1 cellular context compared by ENCODE assay signal in genomic region chr10:102151774-102152544, GRCh38.
TF ChIP-seq lines count a peak whose summit lies in the region.

TSS of gene NOLC1 (plus strand) at chr10:102152389. CDS start at chr10:102152411, 22 bp downstream.

TF ChIP-seq in K562, 482 proteins besides CTCF, POLR2A, EP300 and RAD21 (continued from another document and continues in another):
- peak; percentile 98 for TF ChIP-seq NKRF (IDR thresholded peaks at IDR 0.05; ENCODE audit: borderline replicate concordance)
- no peak for TF ChIP-seq ZNF212 (CRISPR knock-in tag; IDR thresholded peaks at IDR 0.05)
- peak; percentile 59 to 95 (median 92) for TF ChIP-seq YY1 (IDR thresholded peaks at IDR 0.05; ENCODE audit: borderline replicate concordance in 1 of 3, control insufficient read depth in 1 of 3, extremely low read depth in 1 of 3, insufficient read depth in 3 of 3, insufficient read length in 1 of 3, insufficient replicate concordance in 2 of 3, low read depth in 1 of 3, low read length in 2 of 3)
- no peak for TF ChIP-seq MYNN (IDR thresholded peaks at IDR 0.05)
- TF ChIP-seq MYNN (CRISPR knock-in tag; IDR thresholded peaks at IDR 0.05): no peak
- TF ChIP-seq GATAD2B (IDR thresholded peaks at IDR 0.05; ENCODE audit: borderline replicate concordance): no peak
- no peak for TF ChIP-seq RBM15 (IDR thresholded peaks at IDR 0.05; ENCODE audit: insufficient read depth, low read length)
- no peak for TF ChIP-seq SMARCA4 (IDR thresholded peaks at IDR 0.05)
- peak; percentile 88; the same call in 1 of the 2 replicates for TF ChIP-seq IRF1 (CRISPR knock-in tag; IDR thresholded peaks at IDR 0.05; ENCODE audit: borderline replicate concordance)
- TF ChIP-seq CBX8 (IDR thresholded peaks at IDR 0.05; ENCODE audit: borderline replicate concordance, extremely low read depth, low read depth, low read length, poor library complexity, severe bottlenecking): no peak
- no peak for TF ChIP-seq MEF2A (IDR thresholded peaks at IDR 0.05; ENCODE audit: control insufficient read depth, low read depth, low read length)
- no peak for TF ChIP-seq HES1 (IDR thresholded peaks at IDR 0.05; ENCODE audit: low read depth)
- no peak for TF ChIP-seq ZNF407 (IDR thresholded peaks at IDR 0.05; ENCODE audit: low read depth)
- no peak for TF ChIP-seq ADNP (tag; IDR thresholded peaks at IDR 0.05)
- TF ChIP-seq HNRNPH1 (optimal IDR thresholded peaks at IDR 0.05; ENCODE audit: low read depth, low read length): no peak
- TF ChIP-seq UBTF (IDR thresholded peaks at IDR 0.05; ENCODE audit: borderline replicate concordance in 1 of 2, low read depth in 2 of 2, low read length in 2 of 2): no peak
- no peak for TF ChIP-seq ZNF253 (CRISPR knock-in tag; conservative IDR thresholded peaks at IDR 0.05)
- no peak for TF ChIP-seq SNRNP70 (optimal IDR thresholded peaks at IDR 0.05; ENCODE audit: low read depth, low read length)
- TF ChIP-seq EGR1 (conservative IDR thresholded peaks at IDR 0.05): no peak; the same call in none of the 2 replicates
- no peak for TF ChIP-seq FOS (IDR thresholded peaks at IDR 0.05; ENCODE audit: extremely low read depth, insufficient read length)
- no peak for TF ChIP-seq MTF1 (CRISPR knock-in tag; IDR thresholded peaks at IDR 0.05; ENCODE audit: borderline replicate concordance)
- no peak for TF ChIP-seq HOXB6 (CRISPR knock-in tag; IDR thresholded peaks at IDR 0.05; ENCODE audit: borderline replicate concordance)
- TF ChIP-seq CSDE1 (IDR thresholded peaks at IDR 0.05): peak in 1 of 2 experiments; percentile 69; a peak in 2 of 4 replicates
- TF ChIP-seq ZZZ3 (IDR thresholded peaks at IDR 0.05): peak; percentile 70
- no peak for TF ChIP-seq PATZ1 (CRISPR knock-in tag; IDR thresholded peaks at IDR 0.05; ENCODE audit: borderline replicate concordance)
- peak; percentile 77; the same call in 1 of the 2 replicates for TF ChIP-seq GTF2F1 (IDR thresholded peaks at IDR 0.05; ENCODE audit: low read depth, low read length)
- TF ChIP-seq ZNF174 (CRISPR knock-in tag; IDR thresholded peaks at IDR 0.05): no peak
- TF ChIP-seq BRD4 (IDR thresholded peaks at IDR 0.05): no peak
- no peak for TF ChIP-seq SMC3 (conservative IDR thresholded peaks at IDR 0.05; ENCODE audit: insufficient read depth, low read depth, low read length)
- TF ChIP-seq ZNF12 (CRISPR knock-in tag; IDR thresholded peaks at IDR 0.05): no peak
- TF ChIP-seq ZNF668 (CRISPR knock-in tag; IDR thresholded peaks at IDR 0.05): no peak
- TF ChIP-seq MXI1 (IDR thresholded peaks at IDR 0.05; ENCODE audit: low read depth, low read length): peak; percentile 60
- no peak for TF ChIP-seq SRSF9 (IDR thresholded peaks at IDR 0.05; ENCODE audit: borderline replicate concordance, low read depth, low read length)
- TF ChIP-seq ZNF384 (IDR thresholded peaks at IDR 0.05; ENCODE audit: low read depth, low read length): no peak
- TF ChIP-seq HDAC1 (IDR thresholded peaks at IDR 0.05): peak in 1 of 2 experiments; percentile 94; a peak in 2 of 4 replicates
- no peak; the same call in 1 of the 2 replicates for TF ChIP-seq ZKSCAN1 (IDR thresholded peaks at IDR 0.05; ENCODE audit: low read depth, low read length)
- TF ChIP-seq ZNF785 (CRISPR knock-in tag; IDR thresholded peaks at IDR 0.05): no peak
- no peak for TF ChIP-seq TFE3 (CRISPR knock-in tag; IDR thresholded peaks at IDR 0.05)
- TF ChIP-seq ZNF408 (CRISPR knock-in tag; IDR thresholded peaks at IDR 0.05; ENCODE audit: low read depth): no peak
- TF ChIP-seq ZNF274 (IDR thresholded peaks at IDR 0.05; ENCODE audit: borderline replicate concordance, low read depth, low read length): no peak
- TF ChIP-seq SMARCB1 (IDR thresholded peaks at IDR 0.05; ENCODE audit: insufficient read length, low read depth): no peak
